ENCODE assay signal across 2 cellular contexts in genomic region chr17:69773081-69773480, GRCh38.
TF ChIP-seq lines count a peak whose summit lies in the region.

No MANE protein-coding gene starts in this region.

TF ChIP-seq in IMR-90, 13 proteins besides CTCF, POLR2A, EP300 and RAD21:
- TF ChIP-seq MAFK (IDR thresholded peaks at IDR 0.05; ENCODE audit: low read depth, low read length) (no peak), RCOR1 (IDR thresholded peaks at IDR 0.05; ENCODE audit: insufficient replicate concordance, low read length) (no peak), CHD1 (IDR thresholded peaks at IDR 0.05; ENCODE audit: low read depth, low read length) (no peak), USF2 (IDR thresholded peaks at IDR 0.05; ENCODE audit: low read depth, low read length) (no peak), ELK1 (IDR thresholded peaks at IDR 0.05; ENCODE audit: borderline replicate concordance, low read depth, low read length) (no peak), MXI1 (IDR thresholded peaks at IDR 0.05; ENCODE audit: borderline replicate concordance, low read depth, low read length) (no peak), BHLHE40 (IDR thresholded peaks at IDR 0.05; ENCODE audit: low read depth, low read length) (no peak), NFE2L2 (IDR thresholded peaks at IDR 0.05; ENCODE audit: low read depth, low read length) (no peak), RFX5 (IDR thresholded peaks at IDR 0.05; ENCODE audit: low read depth, low read length) (no peak), CEBPB (IDR thresholded peaks at IDR 0.05; ENCODE audit: low read depth, low read length) (no peak), FOS (IDR thresholded peaks at IDR 0.05; ENCODE audit: low read depth, low read length) (no peak), SMC3 (IDR thresholded peaks at IDR 0.05; ENCODE audit: low read depth, low read length) (no peak), MAZ (IDR thresholded peaks at IDR 0.05; ENCODE audit: borderline replicate concordance, low read depth, low read length) (no peak)
TF ChIP-seq in IMR-90: peak in this region for 0.

TF ChIP-seq in HepG2, 621 proteins besides CTCF, POLR2A, EP300 and RAD21:
- TF ChIP-seq MBNL3 (CRISPR knock-in tag; conservative IDR thresholded peaks at IDR 0.05) (no peak), ZUFSP (CRISPR knock-in tag; IDR thresholded peaks at IDR 0.05; ENCODE audit: borderline replicate concordance) (no peak), KAT8 (CRISPR knock-in tag; IDR thresholded peaks at IDR 0.05) (no peak), ZFY (CRISPR knock-in tag; IDR thresholded peaks at IDR 0.05) (no peak), ZNF333 (CRISPR knock-in tag; IDR thresholded peaks at IDR 0.05; ENCODE audit: borderline replicate concordance) (no peak), HNF4A (CRISPR knock-in tag; IDR thresholded peaks at IDR 0.05) (no peak), SAFB2 (CRISPR knock-in tag; IDR thresholded peaks at IDR 0.05; ENCODE audit: borderline replicate concordance, low read depth) (no peak), KMT2A (CRISPR knock-in tag; IDR thresholded peaks at IDR 0.05) (no peak), NR2F2 (IDR thresholded peaks at IDR 0.05; ENCODE audit: borderline replicate concordance, low read depth) (no peak), ZBTB7B (CRISPR knock-in tag; IDR thresholded peaks at IDR 0.05) (no peak), MTF2 (CRISPR knock-in tag; IDR thresholded peaks at IDR 0.05; ENCODE audit: borderline replicate concordance) (no peak), ZNF740 (CRISPR knock-in tag; IDR thresholded peaks at IDR 0.05) (no peak), HNRNPL (IDR thresholded peaks at IDR 0.05; ENCODE audit: low read depth, low read length) (no peak), HNRNPK (IDR thresholded peaks at IDR 0.05; ENCODE audit: low read depth, low read length, poor library complexity, severe bottlenecking) (no peak)
- TF ChIP-seq, protein P1, sequence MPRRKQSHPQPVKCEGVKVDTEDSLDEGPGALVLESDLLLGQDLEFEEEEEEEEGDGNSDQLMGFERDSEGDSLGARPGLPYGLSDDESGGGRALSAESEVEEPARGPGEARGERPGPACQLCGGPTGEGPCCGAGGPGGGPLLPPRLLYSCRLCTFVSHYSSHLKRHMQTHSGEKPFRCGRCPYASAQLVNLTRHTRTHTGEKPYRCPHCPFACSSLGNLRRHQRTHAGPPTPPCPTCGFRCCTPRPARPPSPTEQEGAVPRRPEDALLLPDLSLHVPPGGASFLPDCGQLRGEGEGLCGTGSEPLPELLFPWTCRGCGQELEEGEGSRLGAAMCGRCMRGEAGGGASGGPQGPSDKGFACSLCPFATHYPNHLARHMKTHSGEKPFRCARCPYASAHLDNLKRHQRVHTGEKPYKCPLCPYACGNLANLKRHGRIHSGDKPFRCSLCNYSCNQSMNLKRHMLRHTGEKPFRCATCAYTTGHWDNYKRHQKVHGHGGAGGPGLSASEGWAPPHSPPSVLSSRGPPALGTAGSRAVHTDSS (CRISPR knock-in tag; conservative IDR thresholded peaks at IDR 0.05) = no peak
- TF ChIP-seq, protein P2, sequence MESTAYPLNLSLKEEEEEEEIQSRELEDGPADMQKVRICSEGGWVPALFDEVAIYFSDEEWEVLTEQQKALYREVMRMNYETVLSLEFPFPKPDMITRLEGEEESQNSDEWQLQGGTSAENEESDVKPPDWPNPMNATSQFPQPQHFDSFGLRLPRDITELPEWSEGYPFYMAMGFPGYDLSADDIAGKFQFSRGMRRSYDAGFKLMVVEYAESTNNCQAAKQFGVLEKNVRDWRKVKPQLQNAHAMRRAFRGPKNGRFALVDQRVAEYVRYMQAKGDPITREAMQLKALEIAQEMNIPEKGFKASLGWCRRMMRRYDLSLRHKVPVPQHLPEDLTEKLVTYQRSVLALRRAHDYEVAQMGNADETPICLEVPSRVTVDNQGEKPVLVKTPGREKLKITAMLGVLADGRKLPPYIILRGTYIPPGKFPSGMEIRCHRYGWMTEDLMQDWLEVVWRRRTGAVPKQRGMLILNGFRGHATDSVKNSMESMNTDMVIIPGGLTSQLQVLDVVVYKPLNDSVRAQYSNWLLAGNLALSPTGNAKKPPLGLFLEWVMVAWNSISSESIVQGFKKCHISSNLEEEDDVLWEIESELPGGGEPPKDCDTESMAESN (CRISPR knock-in tag; conservative IDR thresholded peaks at IDR 0.05) = no peak
